8 cellular contexts compared by ENCODE assay signal in the genomic region with DNA sequence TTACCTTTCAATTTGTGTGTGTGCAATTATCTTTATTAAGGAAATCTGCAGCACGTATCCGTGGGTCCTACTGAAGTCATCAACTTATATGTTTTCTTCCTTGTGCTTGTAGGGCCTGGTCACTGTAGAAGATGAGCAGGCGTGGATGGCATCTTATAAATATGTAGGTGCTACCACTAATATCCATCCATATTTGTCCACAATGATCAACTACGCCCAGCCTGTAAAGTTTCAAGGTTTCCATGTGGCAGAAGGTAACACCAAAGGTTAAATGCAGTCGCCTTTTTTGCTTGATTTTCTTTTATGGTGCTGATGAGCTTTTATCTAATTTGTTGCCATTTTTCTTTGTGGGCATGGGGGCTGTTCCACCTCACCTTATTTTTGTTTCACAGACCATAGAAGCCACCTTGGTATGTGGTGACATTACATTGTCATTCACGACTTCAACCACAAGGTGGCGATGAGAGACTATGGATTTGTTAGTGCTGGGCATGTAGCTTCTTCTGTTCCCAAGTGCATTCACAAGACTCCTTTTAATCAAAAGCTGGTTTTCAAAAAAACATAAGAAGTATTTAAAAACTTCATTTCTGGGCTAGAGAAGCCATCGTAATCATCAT.
DNase-seq lines count a peak whose midpoint lies in the region; TF ChIP-seq lines count a peak whose summit lies in the region.

No MANE protein-coding gene starts in this region.

- H3K9me3 ChIP-seq in GM23248 (ENCODE audit: low read depth) (no peaks in the 10 kb centered on the region), Loucy (ENCODE audit: insufficient read depth, low read depth, low read length) (no peaks in the 10 kb centered on the region), SJCRH30 (replicated peaks) (no peaks in the 10 kb centered on the region)

- H3K9ac ChIP-seq in GM23248 (no peak overlapping the region), Loucy (ENCODE audit: low read depth, low read length, poor library complexity, severe bottlenecking) (no peak overlapping the region)

- DNase-seq in SKM-1 treated with dmso at 0.1 percent for 144 hours (lab: John Stamatoyannopoulos, UW; ENCODE audit: unreplicated experiment) (peak; percentile 14), SKM-1 (lab: John Stamatoyannopoulos, UW; ENCODE audit: unreplicated experiment) (no peak), GM23248 (peak; percentile 68), SJCRH30 (peak; percentile 36 to 79), brain pericyte (ENCODE audit: low read depth, low spot score) (peak; percentile 59), inferior parietal cortex (ENCODE audit: extremely low spot score) (peak; percentile 94)
- DNase-seq in stimulated activated CD4-positive, alpha-beta T cell treated with anti-CD3 and anti-CD28 coated beads, Interleukin-1b, Interleukin-23, amount 100 ng/mL, for 24 hours (ENCODE audit: low read depth in 4 of 4, low spot score in 1 of 4) = peak; percentile 5 to 34 (median 16)

- H3K36me3 ChIP-seq in GM23248 (ENCODE audit: low read depth) (no peaks in the 10 kb centered on the region), Loucy (ENCODE audit: insufficient read depth, low read length) (peaks cover 21% of the 10 kb centered on the region; the same call in 1 of the 2 replicates), SJCRH30 (no peaks in the 10 kb centered on the region)

- peaks cover 26% of the 10 kb centered on the region for H3K4me1 ChIP-seq in GM23248 (ENCODE audit: insufficient read depth)
- H3K4me1 ChIP-seq in Loucy (ENCODE audit: insufficient read depth, low read length, poor library complexity, severe bottlenecking) = no peaks in the 10 kb centered on the region
- H3K4me1 ChIP-seq in SJCRH30 = no peaks in the 10 kb centered on the region

- H4K20me1 ChIP-seq in GM23248 (ENCODE audit: insufficient read depth) (no peaks in the 10 kb centered on the region), Loucy (ENCODE audit: insufficient read depth, low read length, poor library complexity, severe bottlenecking) (no peaks in the 10 kb centered on the region)

- peaks cover 20% of the 10 kb centered on the region for H3F3A ChIP-seq in GM23248 (ENCODE audit: insufficient read depth)
- no peaks in the 10 kb centered on the region for H3F3A ChIP-seq in Loucy (ENCODE audit: low read depth)

- peak overlapping the region; percentile 65 for H3K4me2 ChIP-seq in GM23248 (ENCODE audit: unreplicated experiment)
- no peak overlapping the region for H3K4me2 ChIP-seq in Loucy (ENCODE audit: low read depth, low read length, poor library complexity, severe bottlenecking)

- no peaks in the 10 kb centered on the region for H3K79me2 ChIP-seq in GM23248 (ENCODE audit: insufficient read depth)
- no peaks in the 10 kb centered on the region for H3K79me2 ChIP-seq in Loucy (ENCODE audit: insufficient read depth, low read length)

- WGBS in GM23248 (ENCODE audit: low coverage in 1 of 2, low lambda C conversion rate in 2 of 2, missing lambda C conversion rate in 2 of 2), 2 experiments = 36 to 37% methylated on average over 8 of the region's 8 CpGs

- peak; percentile 95 for TF ChIP-seq CTCF in Loucy (conservative IDR thresholded peaks at IDR 0.05; ENCODE audit: low read length)

- H3K4me3 ChIP-seq in GM23248 = no peak overlapping the region
- no peak overlapping the region for H3K4me3 ChIP-seq in Loucy (ENCODE audit: low read length, poor library complexity, severe bottlenecking)
- no peak overlapping the region for H3K4me3 ChIP-seq in SJCRH30

- H3K9me2 ChIP-seq in GM23248 (ENCODE audit: insufficient read depth) (no peaks in the 10 kb centered on the region), Loucy (replicated peaks; ENCODE audit: low read depth, low read length) (no peaks in the 10 kb centered on the region)

- in situ Hi-C loops in GM23248 (cut with MboI) = loop anchor here (5.0 to 25.0 kb wide), 3 partner anchors 199 to 1029 kb away; a partner anchor contains a TSS

- no peaks in the 10 kb centered on the region for H3K27me3 ChIP-seq in GM23248 (replicated peaks; ENCODE audit: insufficient read depth)
- no peaks in the 10 kb centered on the region for H3K27me3 ChIP-seq in Loucy (ENCODE audit: insufficient read depth, low read length, poor library complexity, severe bottlenecking)
- H3K27me3 ChIP-seq in SJCRH30 = no peaks in the 10 kb centered on the region

- peak overlapping the region; percentile 37 for H3K27ac ChIP-seq in GM23248
- no peak overlapping the region for H3K27ac ChIP-seq in SJCRH30

- H2AFZ ChIP-seq in GM23248 (no peak overlapping the region), Loucy (ENCODE audit: low read length) (no peak overlapping the region)
